Comparison of ENCODE assay signal across 25 cellular contexts in genomic region chr13:102220681-102221228, GRCh38.
"Had no signal": no experiment of that assay in that cellular context is flagged by ENCODE, and none has a peak within 500 bp of the region (broad histone marks: within the 10 kb centered on the region; RNA-seq: fewer than 3 reads in every experiment).

No MANE protein-coding gene starts in this region.

- H3K4me3 ChIP-seq: adrenal gland, ascending aorta, right lobe of liver, tibial nerve had no signal

- H3K27me3 Mint-ChIP-seq: effector memory CD8-positive, alpha-beta T cell; naive B cell had no signal

- H3K27me3 ChIP-seq: adrenal gland, ascending aorta, neutrophil, right lobe of liver, tibial nerve had no signal

- H3K4me1 ChIP-seq: adrenal gland, ascending aorta, right lobe of liver, tibial nerve had no signal

- H3K27ac Mint-ChIP-seq: activated CD8-positive, alpha-beta T cell treated with anti-CD3 and anti-CD28 coated beads for 36 hours; activated naive CD8-positive, alpha-beta T cell; activated T-helper 2 cell treated with anti-CD3 and anti-CD28 coated beads, Interferon-gamma antibody, Interleukin-2, Interleukin-4, amounts not matched to agents 10 μg/mL and 5 μg/mL and 100 μg/mL, durations not matched to agents 14 hours and 24 hours and 36 hours; brain; effector memory CD8-positive, alpha-beta T cell; mesothelial cell of epicardium; naive B cell; nephron progenitor cell; T-helper 17 cell; WTC11 had no signal

- H3K4me1 Mint-ChIP-seq: brain, mesothelial cell of epicardium, naive B cell, T-helper 17 cell, WTC11 had no signal

- DNase-seq: activated CD4-positive, alpha-beta T cell treated with anti-CD3 and anti-CD28 coated beads for 1 hour; activated CD4-positive, alpha-beta T cell treated with anti-CD3 and anti-CD28 coated beads, Interleukin-2, amount 50 U/mL, for 1 hour; activated CD8-positive, alpha-beta T cell treated with anti-CD3 and anti-CD28 coated beads for 36 hours; activated T-cell treated with anti-CD3 and anti-CD28 coated beads, Interleukin-2, amount 50 U/mL, for 48 hours; adrenal gland; cortex of kidney; effector memory CD8-positive, alpha-beta T cell; foreskin melanocyte; left ventricle myocardium superior; mammary epithelial cell; naive B cell; nephron progenitor cell; right lobe of liver; stimulated activated CD4-positive, alpha-beta T cell treated with anti-CD3 and anti-CD28 coated beads, Interleukin-2, amount 100 ng/mL, for 48 hours; stimulated activated naive CD4-positive, alpha-beta T cell treated with Interleukin-2 at 50 U/mL for 16 hours; T-helper 17 cell; T1000 had no signal

- H3K9me3 Mint-ChIP-seq: activated CD8-positive, alpha-beta T cell treated with anti-CD3 and anti-CD28 coated beads for 36 hours; activated T-helper 2 cell treated with anti-CD3 and anti-CD28 coated beads, Interferon-gamma antibody, Interleukin-2, Interleukin-4, amounts not matched to agents 10 μg/mL and 5 μg/mL and 100 μg/mL, durations not matched to agents 14 hours and 24 hours and 36 hours; brain; mesothelial cell of epicardium; nephron progenitor cell; WTC11 had no signal

- H3K36me3 ChIP-seq: adrenal gland, ascending aorta, neutrophil, right lobe of liver, tibial nerve had no signal

- H3K4me3 Mint-ChIP-seq: activated CD8-positive, alpha-beta T cell treated with anti-CD3 and anti-CD28 coated beads for 36 hours; activated naive CD8-positive, alpha-beta T cell; brain; effector memory CD8-positive, alpha-beta T cell; mesothelial cell of epicardium; naive B cell; nephron progenitor cell; T-helper 17 cell; WTC11 had no signal

- ATAC-seq: activated CD8-positive, alpha-beta T cell treated with anti-CD3 and anti-CD28 coated beads for 36 hours; effector memory CD8-positive, alpha-beta T cell; left ventricle myocardium superior; right lobe of liver; T-helper 17 cell; WTC11 had no signal

- H3K36me3 Mint-ChIP-seq: activated naive CD8-positive, alpha-beta T cell; brain; mesothelial cell of epicardium; naive B cell; WTC11 had no signal

- H3K27ac ChIP-seq: adrenal gland, ascending aorta, neutrophil, right lobe of liver, tibial nerve had no signal

- H3K9me3 ChIP-seq: adrenal gland, ascending aorta, neutrophil, right lobe of liver, tibial nerve had no signal
